19 cellular contexts compared by ENCODE assay signal in the genomic region with DNA sequence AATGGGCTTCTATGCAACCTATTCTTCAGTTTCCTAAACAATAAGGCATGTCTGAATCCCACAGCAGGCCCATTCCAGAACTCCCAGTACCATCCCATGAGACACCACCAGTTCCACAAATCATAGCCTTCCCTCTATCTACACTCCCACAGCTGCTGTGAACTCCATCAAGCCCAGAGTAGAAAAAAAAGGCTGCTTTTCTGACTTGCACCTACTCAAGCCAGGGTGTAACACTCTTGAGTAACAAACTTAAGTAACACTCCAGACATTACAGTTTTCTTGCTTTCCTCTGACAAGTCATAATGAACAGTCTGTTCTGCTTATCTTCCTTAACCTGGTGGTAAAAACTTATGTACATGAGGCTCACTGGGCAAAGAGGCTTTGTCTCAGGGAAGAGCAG.
DNase-seq lines count a peak whose midpoint lies in the region; ATAC-seq, FAIRE-seq and TF ChIP-seq lines count a peak whose summit lies in the region.
"Had no signal": no experiment of that assay in that cellular context is flagged by ENCODE, and none has a peak within 500 bp of the region (broad histone marks: within the 10 kb centered on the region; RNA-seq: fewer than 3 reads in every experiment).

No MANE protein-coding gene starts in this region.

- no peaks in the 10 kb centered on the region for H3K9me1 ChIP-seq in keratinocyte (ENCODE audit: control insufficient read depth, extremely low read depth, insufficient read depth, low read length)

- dilution Hi-C loops in keratinocyte (cut with MboI; ENCODE audit: extremely low pct_ligation_motif_present, low sequenced_read_pairs): no loop called here

- H3K9me3 ChIP-seq in keratinocyte (ENCODE audit: control insufficient read depth, low read depth, low read length): no peaks in the 10 kb centered on the region
- H3K9me3 ChIP-seq: colonic mucosa, stomach had no signal

- H3K4me3 ChIP-seq in fibroblast of mammary gland (ENCODE audit: control insufficient read depth, low read depth, low read length) (no peak overlapping the region), keratinocyte (ENCODE audit: control insufficient read depth in 2 of 3, extremely low read depth in 1 of 3, insufficient read depth in 2 of 3, low read depth in 1 of 3, low read length in 3 of 3) (no peak overlapping the region)
- H3K4me3 ChIP-seq: colonic mucosa, stomach had no signal

- TF ChIP-seq CTCF in fibroblast of mammary gland (conservative IDR thresholded peaks at IDR 0.05; ENCODE audit: control insufficient read depth, insufficient read depth, low read depth, low read length): no peak
- TF ChIP-seq CTCF in keratinocyte (optimal IDR thresholded peaks at IDR 0.05 in 1 of 3, IDR thresholded peaks at IDR 0.05 in 1 of 3, conservative IDR thresholded peaks at IDR 0.05 in 1 of 3; ENCODE audit: extremely low read depth in 1 of 3, insufficient read depth in 2 of 3, low read length in 3 of 3): no peak

- no peak overlapping the region for H3K9ac ChIP-seq in keratinocyte (ENCODE audit: control insufficient read depth, extremely low read depth, insufficient read depth, low read length)

- no peak overlapping the region for H3K27ac Mint-ChIP-seq in stimulated activated effector memory CD8-positive, alpha-beta T cell treated with anti-CD3 and anti-CD28 coated beads, Interleukin-12 subunit alpha, Interleukin-12 subunit beta, amount 100 ng/mL, for 72 hours
- H3K27ac Mint-ChIP-seq in activated naive CD8-positive, alpha-beta T cell treated with anti-CD3 and anti-CD28 coated beads for 36 hours: no peak overlapping the region
- H3K27ac Mint-ChIP-seq: nephron progenitor cell had no signal

- no peaks in the 10 kb centered on the region for H4K20me1 ChIP-seq in keratinocyte (ENCODE audit: control insufficient read depth, extremely low read depth, insufficient read depth, low read length)

- no peaks in the 10 kb centered on the region for H3K36me3 ChIP-seq in keratinocyte (ENCODE audit: control insufficient read depth in 2 of 2, extremely low read depth in 1 of 2, insufficient read depth in 2 of 2, low read length in 2 of 2)
- H3K36me3 ChIP-seq: colonic mucosa, stomach had no signal

- peak; percentile 67 for FAIRE-seq in keratinocyte (lab: Jason Lieb, UNC)
- FAIRE-seq: astrocyte, TTC549 had no signal

- DNase-seq in amniotic epithelial cell (ENCODE audit: low read depth): peak; percentile 98
- DNase-seq in fibroblast of mammary gland (ENCODE audit: low read depth): peak; percentile 62
- DNase-seq in keratinocyte (ENCODE audit: low read depth, low spot score): no peak
- no peak for DNase-seq in stimulated activated effector memory CD8-positive, alpha-beta T cell treated with anti-CD3 and anti-CD28 coated beads, Interleukin-12 subunit alpha, Interleukin-12 subunit beta, amount 100 ng/mL, for 72 hours (ENCODE audit: low spot score in 2 of 2)
- DNase-seq in dedifferentiated amniotic fluid mesenchymal stem cell (ENCODE audit: extremely low spot score): no peak
- DNase-seq in NCI-H2196 (lab: John Stamatoyannopoulos, UW; ENCODE audit: unreplicated experiment): no peak
- no peak for DNase-seq in activated naive CD8-positive, alpha-beta T cell treated with anti-CD3 and anti-CD28 coated beads for 36 hours
- DNase-seq: activated CD4-positive, alpha-beta T cell treated with anti-CD3 and anti-CD28 coated beads, Interleukin-2, amount 50 U/mL, for 1 hour; activated naive CD4-positive, alpha-beta T cell treated with Interleukin-2 at 50 U/mL for 16 hours; activated T-cell treated with anti-CD3 and anti-CD28 coated beads for 4 hours; colonic mucosa; mesendoderm; NCI-H1694 treated with DMSO at 0.1 percent for 48 hours; nephron progenitor cell; stomach; SW 1271 had no signal

- H3K4me1 Mint-ChIP-seq in stimulated activated effector memory CD8-positive, alpha-beta T cell treated with anti-CD3 and anti-CD28 coated beads, Interleukin-12 subunit alpha, Interleukin-12 subunit beta, amount 100 ng/mL, for 72 hours: peaks cover 18% of the 10 kb centered on the region
- H3K4me1 Mint-ChIP-seq in activated naive CD8-positive, alpha-beta T cell treated with anti-CD3 and anti-CD28 coated beads for 36 hours: peaks cover 19% of the 10 kb centered on the region
- H3K4me1 Mint-ChIP-seq: nephron progenitor cell had no signal

- no peaks in the 10 kb centered on the region for H3K36me3 Mint-ChIP-seq in stimulated activated effector memory CD8-positive, alpha-beta T cell treated with anti-CD3 and anti-CD28 coated beads, Interleukin-12 subunit alpha, Interleukin-12 subunit beta, amount 100 ng/mL, for 72 hours
- no peaks in the 10 kb centered on the region for H3K36me3 Mint-ChIP-seq in activated naive CD8-positive, alpha-beta T cell treated with anti-CD3 and anti-CD28 coated beads for 36 hours

- H2AFZ ChIP-seq in keratinocyte (ENCODE audit: control insufficient read depth, low read length): no peak overlapping the region

- no peak overlapping the region for H3K4me2 ChIP-seq in keratinocyte (ENCODE audit: control insufficient read depth, extremely low read depth, insufficient read depth, low read depth, low read length)

- H3K27me3 ChIP-seq in keratinocyte (ENCODE audit: control insufficient read depth, extremely low read depth, insufficient read depth, low read length): no peaks in the 10 kb centered on the region
- H3K27me3 ChIP-seq: colonic mucosa, stomach had no signal

- peaks cover 13% of the 10 kb centered on the region for H3K4me1 ChIP-seq in keratinocyte (ENCODE audit: control insufficient read depth, extremely low read depth, insufficient read depth, low read length)
- H3K4me1 ChIP-seq: colonic mucosa had no signal

- no peaks in the 10 kb centered on the region for H3K9me3 Mint-ChIP-seq in stimulated activated effector memory CD8-positive, alpha-beta T cell treated with anti-CD3 and anti-CD28 coated beads, Interleukin-12 subunit alpha, Interleukin-12 subunit beta, amount 100 ng/mL, for 72 hours
- H3K9me3 Mint-ChIP-seq in activated naive CD8-positive, alpha-beta T cell treated with anti-CD3 and anti-CD28 coated beads for 36 hours: no peaks in the 10 kb centered on the region
- H3K9me3 Mint-ChIP-seq: nephron progenitor cell had no signal

- no peak overlapping the region for H3K4me3 Mint-ChIP-seq in stimulated activated effector memory CD8-positive, alpha-beta T cell treated with anti-CD3 and anti-CD28 coated beads, Interleukin-12 subunit alpha, Interleukin-12 subunit beta, amount 100 ng/mL, for 72 hours
- no peak overlapping the region for H3K4me3 Mint-ChIP-seq in activated naive CD8-positive, alpha-beta T cell treated with anti-CD3 and anti-CD28 coated beads for 36 hours
- H3K4me3 Mint-ChIP-seq: nephron progenitor cell had no signal

- ATAC-seq in stimulated activated effector memory CD8-positive, alpha-beta T cell treated with anti-CD3 and anti-CD28 coated beads, Interleukin-12 subunit alpha, Interleukin-12 subunit beta, amount 100 ng/mL, for 72 hours: peak; percentile 54
- ATAC-seq in GM18868 (IDR thresholded peaks at IDR 0.05; ENCODE audit: unreplicated experiment): no peak

- no peaks in the 10 kb centered on the region for H3K27me3 Mint-ChIP-seq in activated naive CD8-positive, alpha-beta T cell treated with anti-CD3 and anti-CD28 coated beads for 36 hours

- H3K79me2 ChIP-seq in keratinocyte (ENCODE audit: control insufficient read depth, insufficient read depth, low read length): no peaks in the 10 kb centered on the region

- H3K27ac ChIP-seq in keratinocyte (ENCODE audit: control insufficient read depth, insufficient read depth, low read length): no peak overlapping the region
- H3K27ac ChIP-seq: colonic mucosa had no signal

Comparison
In these comparisons a context has a peak if more than half of its experiments do, and no peak if none do; other contexts are left out.
1. DNase-seq: peak in amniotic epithelial cell (single experiment) and fibroblast of mammary gland (single experiment); none in keratinocyte (single experiment), stimulated activated effector memory CD8-positive, alpha-beta T cell treated with anti-CD3 and anti-CD28 coated beads, Interleukin-12 subunit alpha, Interleukin-12 subunit beta, amount 100 ng/mL, for 72 hours (0 of 2), dedifferentiated amniotic fluid mesenchymal stem cell (single experiment), NCI-H2196 (single experiment) and activated naive CD8-positive, alpha-beta T cell treated with anti-CD3 and anti-CD28 coated beads for 36 hours (single experiment).